In the genomic region with DNA sequence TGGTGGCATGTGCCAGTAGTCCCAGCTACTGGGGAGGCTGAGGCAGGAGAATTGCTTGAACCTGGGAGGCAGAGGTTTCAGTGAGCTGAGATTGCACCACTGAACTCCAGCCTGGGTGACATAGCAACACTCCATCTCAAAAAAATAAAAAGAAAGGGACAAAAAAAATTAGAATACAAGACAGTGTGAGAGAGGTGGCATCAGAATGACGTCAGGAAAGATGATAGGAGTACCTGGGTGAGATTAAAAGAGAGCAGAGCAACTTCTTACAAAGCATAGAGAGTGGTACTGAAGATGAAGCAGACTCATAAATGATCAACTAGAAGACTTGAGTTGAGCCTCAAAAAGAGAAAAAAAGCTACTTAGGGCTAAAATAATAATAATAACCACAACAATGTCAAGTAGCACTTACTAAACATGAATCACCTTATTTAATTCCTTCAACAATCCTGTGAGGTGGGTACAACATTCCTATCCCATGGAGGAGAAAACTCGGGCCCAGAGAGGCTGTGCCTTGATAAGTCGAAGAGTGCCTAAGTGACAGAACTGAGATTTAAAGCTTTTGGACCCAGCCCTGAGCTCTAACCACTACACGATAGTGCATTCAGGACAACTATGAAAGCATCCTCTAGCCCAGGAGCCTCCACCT, we compare ENCODE assay signal across 17 cellular contexts. TPM values are rescaled to one million over a fixed set of nuclear protein-coding genes. Genes with fewer than 3 reads are reported as not detected.
"Had no signal": no experiment of that assay in that cellular context is flagged by ENCODE, and none has a peak within 500 bp of the region (broad histone marks: within the 10 kb centered on the region; RNA-seq: fewer than 3 reads in every experiment).

No MANE protein-coding gene starts in this region.

- ATAC-seq: activated CD8-positive, alpha-beta memory T cell treated with anti-CD3 and anti-CD28 coated beads, Interleukin-2, amount 10 ng/mL, durations not matched to agents 7 days and 5 days; heart right ventricle; lower lobe of right lung; pancreas had no signal

- DNase-seq: activated CD4-positive, alpha-beta T cell treated with anti-CD3 and anti-CD28 coated beads, Interleukin-2, amount 50 U/mL, for 4 hours; activated CD4-positive, CD25-positive, alpha-beta regulatory T cell; activated CD8-positive, alpha-beta memory T cell treated with anti-CD3 and anti-CD28 coated beads, Interleukin-2, amount 10 ng/mL, durations not matched to agents 7 days and 5 days; activated effector memory CD4-positive, alpha-beta T cell treated with anti-CD3 and anti-CD28 coated beads, Interleukin-2, amount 50 U/mL, for 16 hours; activated T-cell treated with anti-CD3 and anti-CD28 coated beads, Interleukin-2, amount 50 U/mL, for 24 hours; amygdala; esophagus squamous epithelium; foreskin fibroblast; heart right ventricle; kidney; lower lobe of right lung; midbrain; pancreas had no signal

- FAIRE-seq: kidney, pancreas had no signal

- H3K4me3 Mint-ChIP-seq: activated CD8-positive, alpha-beta memory T cell treated with anti-CD3 and anti-CD28 coated beads, Interleukin-2, amount 10 ng/mL, durations not matched to agents 7 days and 5 days; activated naive CD8-positive, alpha-beta T cell; activated T-cell treated with anti-CD3 and anti-CD28 coated beads, Interleukin-2, amount 50 U/mL, for 24 hours; neural progenitor cell; T-helper 1 cell treated with Interleukin-12 subunit alpha and Interleukin-12 subunit beta and Interleukin-4 antibody, amounts not matched to agents 30 μg/mL and 1 μg/mL, for 36 hours had no signal

- H3K36me3 Mint-ChIP-seq: activated CD8-positive, alpha-beta memory T cell treated with anti-CD3 and anti-CD28 coated beads, Interleukin-2, amount 10 ng/mL, durations not matched to agents 7 days and 5 days; neural progenitor cell had no signal

- H3K9me3 Mint-ChIP-seq: activated T-cell treated with anti-CD3 and anti-CD28 coated beads, Interleukin-2, amount 50 U/mL, for 24 hours; T-helper 1 cell treated with Interleukin-12 subunit alpha and Interleukin-12 subunit beta and Interleukin-4 antibody, amounts not matched to agents 30 μg/mL and 1 μg/mL, for 36 hours had no signal

- H3K4me1 Mint-ChIP-seq: activated CD8-positive, alpha-beta memory T cell treated with anti-CD3 and anti-CD28 coated beads, Interleukin-2, amount 10 ng/mL, durations not matched to agents 7 days and 5 days had no signal

- H3K27ac Mint-ChIP-seq: activated CD8-positive, alpha-beta memory T cell treated with anti-CD3 and anti-CD28 coated beads, Interleukin-2, amount 10 ng/mL, durations not matched to agents 7 days and 5 days; activated naive CD8-positive, alpha-beta T cell; activated T-cell treated with anti-CD3 and anti-CD28 coated beads, Interleukin-2, amount 50 U/mL, for 24 hours; T-helper 1 cell treated with Interleukin-12 subunit alpha and Interleukin-12 subunit beta and Interleukin-4 antibody, amounts not matched to agents 30 μg/mL and 1 μg/mL, for 36 hours had no signal

RNA-seq across cellular contexts. Expression of a gene that starts 5.2 kb away (rescaled TPM):
- total RNA-seq: activated CD8-positive, alpha-beta memory T cell treated with anti-CD3 and anti-CD28 coated beads, Interleukin-2, amount 10 ng/mL, durations not matched to agents 7 days and 5 days; esophagus squamous epithelium; kidney; pancreas; smooth muscle cell had no signal
